1 cellular context compared by ENCODE assay signal in the genomic region with DNA sequence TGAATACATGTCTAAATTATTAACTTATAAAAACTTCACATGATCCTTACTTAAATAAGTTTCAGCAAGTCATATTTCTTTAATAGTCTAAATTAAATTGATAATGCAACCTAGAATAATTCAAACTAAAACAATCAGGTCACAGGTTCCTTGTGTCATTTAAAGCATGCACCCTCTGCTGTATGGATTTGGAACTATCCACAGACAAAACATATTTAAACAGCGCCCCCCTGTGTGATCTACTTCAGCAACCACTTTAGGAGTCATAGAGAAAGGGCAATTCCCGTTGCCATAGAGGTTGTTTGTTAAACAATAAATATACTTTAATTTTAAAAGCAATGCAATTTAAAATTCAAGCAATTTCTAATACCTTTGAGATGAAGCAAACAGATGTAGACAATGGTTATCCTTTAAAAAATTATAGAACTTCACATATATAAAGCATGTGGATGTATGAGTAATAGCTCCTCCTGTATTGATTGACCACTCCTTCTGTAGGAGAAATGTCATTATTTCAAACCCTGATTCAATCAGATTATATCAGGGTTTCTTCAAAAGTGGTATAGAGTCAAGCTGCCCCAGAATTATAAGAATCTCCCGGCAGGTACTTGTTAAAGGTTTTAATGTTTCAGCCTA.
A peak's percentile ranks its signal among the peaks of the same experiment; 100 is the strongest.
TF ChIP-seq lines count a peak whose summit lies in the region.

No MANE protein-coding gene starts in this region.

TF ChIP-seq in HepG2, 621 proteins besides CTCF, POLR2A, EP300 and RAD21 (continues in another document):
- TF ChIP-seq, protein P1, sequence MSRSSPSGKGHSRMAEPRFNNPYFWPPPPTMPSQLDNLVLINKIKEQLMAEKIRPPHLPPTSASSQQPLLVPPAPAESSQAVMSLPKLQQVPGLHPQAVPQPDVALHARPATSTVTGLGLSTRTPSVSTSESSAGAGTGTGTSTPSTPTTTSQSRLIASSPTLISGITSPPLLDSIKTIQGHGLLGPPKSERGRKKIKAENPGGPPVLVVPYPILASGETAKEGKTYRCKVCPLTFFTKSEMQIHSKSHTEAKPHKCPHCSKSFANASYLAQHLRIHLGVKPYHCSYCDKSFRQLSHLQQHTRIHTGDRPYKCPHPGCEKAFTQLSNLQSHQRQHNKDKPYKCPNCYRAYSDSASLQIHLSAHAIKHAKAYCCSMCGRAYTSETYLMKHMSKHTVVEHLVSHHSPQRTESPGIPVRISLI (CRISPR knock-in tag; IDR thresholded peaks at IDR 0.05; ENCODE audit: borderline replicate concordance) = no peak
- no peak for TF ChIP-seq CHD4 (IDR thresholded peaks at IDR 0.05; ENCODE audit: borderline replicate concordance, low read length)
- TF ChIP-seq, protein P2, sequence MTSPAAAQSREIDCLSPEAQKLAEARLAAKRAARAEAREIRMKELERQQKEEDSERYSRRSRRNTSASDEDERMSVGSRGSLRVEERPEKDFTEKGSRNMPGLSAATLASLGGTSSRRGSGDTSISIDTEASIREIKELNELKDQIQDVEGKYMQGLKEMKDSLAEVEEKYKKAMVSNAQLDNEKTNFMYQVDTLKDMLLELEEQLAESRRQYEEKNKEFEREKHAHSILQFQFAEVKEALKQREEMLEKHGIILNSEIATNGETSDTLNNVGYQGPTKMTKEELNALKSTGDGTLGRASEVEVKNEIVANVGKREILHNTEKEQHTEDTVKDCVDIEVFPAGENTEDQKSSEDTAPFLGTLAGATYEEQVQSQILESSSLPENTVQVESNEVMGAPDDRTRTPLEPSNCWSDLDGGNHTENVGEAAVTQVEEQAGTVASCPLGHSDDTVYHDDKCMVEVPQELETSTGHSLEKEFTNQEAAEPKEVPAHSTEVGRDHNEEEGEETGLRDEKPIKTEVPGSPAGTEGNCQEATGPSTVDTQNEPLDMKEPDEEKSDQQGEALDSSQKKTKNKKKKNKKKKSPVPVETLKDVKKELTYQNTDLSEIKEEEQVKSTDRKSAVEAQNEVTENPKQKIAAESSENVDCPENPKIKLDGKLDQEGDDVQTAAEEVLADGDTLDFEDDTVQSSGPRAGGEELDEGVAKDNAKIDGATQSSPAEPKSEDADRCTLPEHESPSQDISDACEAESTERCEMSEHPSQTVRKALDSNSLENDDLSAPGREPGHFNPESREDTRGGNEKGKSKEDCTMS (CRISPR knock-in tag; conservative IDR thresholded peaks at IDR 0.05) = no peak
- TF ChIP-seq, protein P3, sequence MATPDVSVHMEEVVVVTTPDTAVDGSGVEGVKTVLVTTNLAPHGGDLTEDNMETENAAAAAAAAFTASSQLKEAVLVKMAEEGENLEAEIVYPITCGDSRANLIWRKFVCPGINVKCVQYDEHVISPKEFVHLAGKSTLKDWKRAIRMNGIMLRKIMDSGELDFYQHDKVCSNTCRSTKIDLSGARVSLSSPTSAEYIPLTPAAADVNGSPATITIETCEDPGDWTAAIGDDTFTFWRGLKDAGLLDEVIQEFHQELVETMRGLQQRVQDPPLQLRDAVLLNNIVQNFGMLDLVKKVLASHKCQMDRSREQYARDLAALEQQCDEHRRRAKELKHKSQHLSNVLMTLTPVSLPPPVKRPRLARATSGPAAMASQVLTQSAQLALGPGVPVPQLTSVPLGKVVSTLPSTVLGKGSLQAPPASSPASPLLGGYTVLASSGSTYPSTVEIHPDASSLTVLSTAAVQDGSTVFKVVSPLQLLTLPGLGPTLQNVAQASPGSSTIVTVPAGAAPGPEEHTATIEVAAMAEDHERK (CRISPR knock-in tag; IDR thresholded peaks at IDR 0.05; ENCODE audit: low read depth) = no peak
- TF ChIP-seq ZNF138 (CRISPR knock-in tag; IDR thresholded peaks at IDR 0.05; ENCODE audit: low read depth) = no peak
- no peak for TF ChIP-seq HIVEP1 (CRISPR knock-in tag; IDR thresholded peaks at IDR 0.05)
- no peak for TF ChIP-seq ZBTB8A (CRISPR knock-in tag; IDR thresholded peaks at IDR 0.05; ENCODE audit: borderline replicate concordance, low read depth)
- no peak for TF ChIP-seq CBX5 (CRISPR knock-in tag; IDR thresholded peaks at IDR 0.05; ENCODE audit: borderline replicate concordance)
- TF ChIP-seq, protein P4, sequence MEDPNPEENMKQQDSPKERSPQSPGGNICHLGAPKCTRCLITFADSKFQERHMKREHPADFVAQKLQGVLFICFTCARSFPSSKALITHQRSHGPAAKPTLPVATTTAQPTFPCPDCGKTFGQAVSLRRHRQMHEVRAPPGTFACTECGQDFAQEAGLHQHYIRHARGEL (CRISPR knock-in tag; IDR thresholded peaks at IDR 0.05) = no peak
- TF ChIP-seq ZNF329 (CRISPR knock-in tag; IDR thresholded peaks at IDR 0.05; ENCODE audit: low read depth) = no peak
- peak; percentile 98 for TF ChIP-seq SMC3 (IDR thresholded peaks at IDR 0.05; ENCODE audit: low read length)
- peak in 1 of 2 experiments; percentile 33; a peak in 1 of 4 replicates for TF ChIP-seq NR2F1 (CRISPR knock-in tag; IDR thresholded peaks at IDR 0.05)
- no peak for TF ChIP-seq CBX2 (IDR thresholded peaks at IDR 0.05; ENCODE audit: low read depth, low read length)
- no peak for TF ChIP-seq CBX2 (CRISPR knock-in tag; IDR thresholded peaks at IDR 0.05; ENCODE audit: low read depth)
- TF ChIP-seq ZNF713 (CRISPR knock-in tag; IDR thresholded peaks at IDR 0.05) = no peak
- TF ChIP-seq MIER2 (CRISPR knock-in tag; IDR thresholded peaks at IDR 0.05) = 0 out of 2 replicates have a peak, but pooled peaks have one; percentile 49
- no peak for TF ChIP-seq NFE2 (CRISPR knock-in tag; IDR thresholded peaks at IDR 0.05)
- peak; percentile 52; the same call in 1 of the 2 replicates for TF ChIP-seq PPARG (CRISPR knock-in tag; conservative IDR thresholded peaks at IDR 0.05)
- TF ChIP-seq, protein P5, sequence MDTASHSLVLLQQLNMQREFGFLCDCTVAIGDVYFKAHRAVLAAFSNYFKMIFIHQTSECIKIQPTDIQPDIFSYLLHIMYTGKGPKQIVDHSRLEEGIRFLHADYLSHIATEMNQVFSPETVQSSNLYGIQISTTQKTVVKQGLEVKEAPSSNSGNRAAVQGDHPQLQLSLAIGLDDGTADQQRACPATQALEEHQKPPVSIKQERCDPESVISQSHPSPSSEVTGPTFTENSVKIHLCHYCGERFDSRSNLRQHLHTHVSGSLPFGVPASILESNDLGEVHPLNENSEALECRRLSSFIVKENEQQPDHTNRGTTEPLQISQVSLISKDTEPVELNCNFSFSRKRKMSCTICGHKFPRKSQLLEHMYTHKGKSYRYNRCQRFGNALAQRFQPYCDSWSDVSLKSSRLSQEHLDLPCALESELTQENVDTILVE (CRISPR knock-in tag; IDR thresholded peaks at IDR 0.05) = 0 out of 2 replicates have a peak, but pooled peaks have one; percentile 31
- TF ChIP-seq, protein P6, sequence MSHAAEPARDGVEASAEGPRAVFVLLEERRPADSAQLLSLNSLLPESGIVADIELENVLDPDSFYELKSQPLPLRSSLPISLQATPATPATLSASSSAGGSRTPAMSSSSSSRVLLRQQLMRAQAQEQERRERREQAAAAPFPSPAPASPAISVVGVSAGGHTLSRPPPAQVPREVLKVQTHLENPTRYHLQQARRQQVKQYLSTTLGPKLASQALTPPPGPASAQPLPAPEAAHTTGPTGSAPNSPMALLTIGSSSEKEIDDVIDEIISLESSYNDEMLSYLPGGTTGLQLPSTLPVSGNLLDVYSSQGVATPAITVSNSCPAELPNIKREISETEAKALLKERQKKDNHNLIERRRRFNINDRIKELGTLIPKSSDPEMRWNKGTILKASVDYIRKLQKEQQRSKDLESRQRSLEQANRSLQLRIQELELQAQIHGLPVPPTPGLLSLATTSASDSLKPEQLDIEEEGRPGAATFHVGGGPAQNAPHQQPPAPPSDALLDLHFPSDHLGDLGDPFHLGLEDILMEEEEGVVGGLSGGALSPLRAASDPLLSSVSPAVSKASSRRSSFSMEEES (CRISPR knock-in tag; IDR thresholded peaks at IDR 0.05) = 0 out of 2 replicates have a peak, but pooled peaks have one; percentile 22
- TF ChIP-seq TGIF2 (CRISPR knock-in tag; IDR thresholded peaks at IDR 0.05) = no peak
- TF ChIP-seq, protein P7, sequence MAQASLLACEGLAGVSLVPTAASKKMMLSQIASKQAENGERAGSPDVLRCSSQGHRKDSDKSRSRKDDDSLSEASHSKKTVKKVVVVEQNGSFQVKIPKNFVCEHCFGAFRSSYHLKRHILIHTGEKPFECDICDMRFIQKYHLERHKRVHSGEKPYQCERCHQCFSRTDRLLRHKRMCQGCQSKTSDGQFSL (CRISPR knock-in tag; IDR thresholded peaks at IDR 0.05) = no peak
- TF ChIP-seq, protein P8, sequence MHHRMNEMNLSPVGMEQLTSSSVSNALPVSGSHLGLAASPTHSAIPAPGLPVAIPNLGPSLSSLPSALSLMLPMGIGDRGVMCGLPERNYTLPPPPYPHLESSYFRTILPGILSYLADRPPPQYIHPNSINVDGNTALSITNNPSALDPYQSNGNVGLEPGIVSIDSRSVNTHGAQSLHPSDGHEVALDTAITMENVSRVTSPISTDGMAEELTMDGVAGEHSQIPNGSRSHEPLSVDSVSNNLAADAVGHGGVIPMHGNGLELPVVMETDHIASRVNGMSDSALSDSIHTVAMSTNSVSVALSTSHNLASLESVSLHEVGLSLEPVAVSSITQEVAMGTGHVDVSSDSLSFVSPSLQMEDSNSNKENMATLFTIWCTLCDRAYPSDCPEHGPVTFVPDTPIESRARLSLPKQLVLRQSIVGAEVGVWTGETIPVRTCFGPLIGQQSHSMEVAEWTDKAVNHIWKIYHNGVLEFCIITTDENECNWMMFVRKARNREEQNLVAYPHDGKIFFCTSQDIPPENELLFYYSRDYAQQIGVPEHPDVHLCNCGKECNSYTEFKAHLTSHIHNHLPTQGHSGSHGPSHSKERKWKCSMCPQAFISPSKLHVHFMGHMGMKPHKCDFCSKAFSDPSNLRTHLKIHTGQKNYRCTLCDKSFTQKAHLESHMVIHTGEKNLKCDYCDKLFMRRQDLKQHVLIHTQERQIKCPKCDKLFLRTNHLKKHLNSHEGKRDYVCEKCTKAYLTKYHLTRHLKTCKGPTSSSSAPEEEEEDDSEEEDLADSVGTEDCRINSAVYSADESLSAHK (CRISPR knock-in tag; IDR thresholded peaks at IDR 0.05; ENCODE audit: borderline replicate concordance) = no peak
- no peak for TF ChIP-seq ZNF274 (CRISPR knock-in tag; IDR thresholded peaks at IDR 0.05)
- TF ChIP-seq RXRB (CRISPR knock-in tag; IDR thresholded peaks at IDR 0.05; ENCODE audit: borderline replicate concordance) = peak; percentile 56; the same call in 1 of the 2 replicates
- no peak for TF ChIP-seq ZFAT (CRISPR knock-in tag; conservative IDR thresholded peaks at IDR 0.05)
- TF ChIP-seq, protein P9, sequence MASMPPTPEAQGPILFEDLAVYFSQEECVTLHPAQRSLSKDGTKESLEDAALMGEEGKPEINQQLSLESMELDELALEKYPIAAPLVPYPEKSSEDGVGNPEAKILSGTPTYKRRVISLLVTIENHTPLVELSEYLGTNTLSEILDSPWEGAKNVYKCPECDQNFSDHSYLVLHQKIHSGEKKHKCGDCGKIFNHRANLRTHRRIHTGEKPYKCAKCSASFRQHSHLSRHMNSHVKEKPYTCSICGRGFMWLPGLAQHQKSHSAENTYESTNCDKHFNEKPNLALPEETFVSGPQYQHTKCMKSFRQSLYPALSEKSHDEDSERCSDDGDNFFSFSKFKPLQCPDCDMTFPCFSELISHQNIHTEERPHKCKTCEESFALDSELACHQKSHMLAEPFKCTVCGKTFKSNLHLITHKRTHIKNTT (CRISPR knock-in tag; IDR thresholded peaks at IDR 0.05) = no peak
- TF ChIP-seq PHF8 (CRISPR knock-in tag; IDR thresholded peaks at IDR 0.05) = no peak
- TF ChIP-seq SMARCE1 (IDR thresholded peaks at IDR 0.05; ENCODE audit: borderline replicate concordance) = no peak
- no peak for TF ChIP-seq ZNF441 (CRISPR knock-in tag; IDR thresholded peaks at IDR 0.05; ENCODE audit: borderline replicate concordance)
- TF ChIP-seq, protein P10, sequence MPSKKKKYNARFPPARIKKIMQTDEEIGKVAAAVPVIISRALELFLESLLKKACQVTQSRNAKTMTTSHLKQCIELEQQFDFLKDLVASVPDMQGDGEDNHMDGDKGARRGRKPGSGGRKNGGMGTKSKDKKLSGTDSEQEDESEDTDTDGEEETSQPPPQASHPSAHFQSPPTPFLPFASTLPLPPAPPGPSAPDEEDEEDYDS (CRISPR knock-in tag; IDR thresholded peaks at IDR 0.05) = no peak
- no peak for TF ChIP-seq PAF1 (CRISPR knock-in tag; IDR thresholded peaks at IDR 0.05)
- TF ChIP-seq, protein P11, sequence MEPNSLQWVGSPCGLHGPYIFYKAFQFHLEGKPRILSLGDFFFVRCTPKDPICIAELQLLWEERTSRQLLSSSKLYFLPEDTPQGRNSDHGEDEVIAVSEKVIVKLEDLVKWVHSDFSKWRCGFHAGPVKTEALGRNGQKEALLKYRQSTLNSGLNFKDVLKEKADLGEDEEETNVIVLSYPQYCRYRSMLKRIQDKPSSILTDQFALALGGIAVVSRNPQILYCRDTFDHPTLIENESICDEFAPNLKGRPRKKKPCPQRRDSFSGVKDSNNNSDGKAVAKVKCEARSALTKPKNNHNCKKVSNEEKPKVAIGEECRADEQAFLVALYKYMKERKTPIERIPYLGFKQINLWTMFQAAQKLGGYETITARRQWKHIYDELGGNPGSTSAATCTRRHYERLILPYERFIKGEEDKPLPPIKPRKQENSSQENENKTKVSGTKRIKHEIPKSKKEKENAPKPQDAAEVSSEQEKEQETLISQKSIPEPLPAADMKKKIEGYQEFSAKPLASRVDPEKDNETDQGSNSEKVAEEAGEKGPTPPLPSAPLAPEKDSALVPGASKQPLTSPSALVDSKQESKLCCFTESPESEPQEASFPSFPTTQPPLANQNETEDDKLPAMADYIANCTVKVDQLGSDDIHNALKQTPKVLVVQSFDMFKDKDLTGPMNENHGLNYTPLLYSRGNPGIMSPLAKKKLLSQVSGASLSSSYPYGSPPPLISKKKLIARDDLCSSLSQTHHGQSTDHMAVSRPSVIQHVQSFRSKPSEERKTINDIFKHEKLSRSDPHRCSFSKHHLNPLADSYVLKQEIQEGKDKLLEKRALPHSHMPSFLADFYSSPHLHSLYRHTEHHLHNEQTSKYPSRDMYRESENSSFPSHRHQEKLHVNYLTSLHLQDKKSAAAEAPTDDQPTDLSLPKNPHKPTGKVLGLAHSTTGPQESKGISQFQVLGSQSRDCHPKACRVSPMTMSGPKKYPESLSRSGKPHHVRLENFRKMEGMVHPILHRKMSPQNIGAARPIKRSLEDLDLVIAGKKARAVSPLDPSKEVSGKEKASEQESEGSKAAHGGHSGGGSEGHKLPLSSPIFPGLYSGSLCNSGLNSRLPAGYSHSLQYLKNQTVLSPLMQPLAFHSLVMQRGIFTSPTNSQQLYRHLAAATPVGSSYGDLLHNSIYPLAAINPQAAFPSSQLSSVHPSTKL (CRISPR knock-in tag; IDR thresholded peaks at IDR 0.05) = peak; percentile 45
- TF ChIP-seq, protein P12, sequence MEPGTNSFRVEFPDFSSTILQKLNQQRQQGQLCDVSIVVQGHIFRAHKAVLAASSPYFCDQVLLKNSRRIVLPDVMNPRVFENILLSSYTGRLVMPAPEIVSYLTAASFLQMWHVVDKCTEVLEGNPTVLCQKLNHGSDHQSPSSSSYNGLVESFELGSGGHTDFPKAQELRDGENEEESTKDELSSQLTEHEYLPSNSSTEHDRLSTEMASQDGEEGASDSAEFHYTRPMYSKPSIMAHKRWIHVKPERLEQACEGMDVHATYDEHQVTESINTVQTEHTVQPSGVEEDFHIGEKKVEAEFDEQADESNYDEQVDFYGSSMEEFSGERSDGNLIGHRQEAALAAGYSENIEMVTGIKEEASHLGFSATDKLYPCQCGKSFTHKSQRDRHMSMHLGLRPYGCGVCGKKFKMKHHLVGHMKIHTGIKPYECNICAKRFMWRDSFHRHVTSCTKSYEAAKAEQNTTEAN (CRISPR knock-in tag; conservative IDR thresholded peaks at IDR 0.05) = no peak
- TF ChIP-seq ZNF335 (CRISPR knock-in tag; IDR thresholded peaks at IDR 0.05) = no peak
- no peak for TF ChIP-seq ZNF790 (CRISPR knock-in tag; IDR thresholded peaks at IDR 0.05; ENCODE audit: borderline replicate concordance)
- no peak for TF ChIP-seq FOXK2 (IDR thresholded peaks at IDR 0.05)
- no peak for TF ChIP-seq PAWR (CRISPR knock-in tag; IDR thresholded peaks at IDR 0.05; ENCODE audit: borderline replicate concordance)
- TF ChIP-seq EHMT2 (IDR thresholded peaks at IDR 0.05; ENCODE audit: borderline replicate concordance, low read depth, low read length) = 0 out of 2 replicates have a peak, but pooled peaks have one; percentile 28
- no peak for TF ChIP-seq PRMT3 (CRISPR knock-in tag; IDR thresholded peaks at IDR 0.05; ENCODE audit: borderline replicate concordance, low read depth)
- 0 out of 2 replicates have a peak, but pooled peaks have one; percentile 40 for TF ChIP-seq ZNF205 (CRISPR knock-in tag; IDR thresholded peaks at IDR 0.05)
